15 cellular contexts compared by ENCODE assay signal in the genomic region with DNA sequence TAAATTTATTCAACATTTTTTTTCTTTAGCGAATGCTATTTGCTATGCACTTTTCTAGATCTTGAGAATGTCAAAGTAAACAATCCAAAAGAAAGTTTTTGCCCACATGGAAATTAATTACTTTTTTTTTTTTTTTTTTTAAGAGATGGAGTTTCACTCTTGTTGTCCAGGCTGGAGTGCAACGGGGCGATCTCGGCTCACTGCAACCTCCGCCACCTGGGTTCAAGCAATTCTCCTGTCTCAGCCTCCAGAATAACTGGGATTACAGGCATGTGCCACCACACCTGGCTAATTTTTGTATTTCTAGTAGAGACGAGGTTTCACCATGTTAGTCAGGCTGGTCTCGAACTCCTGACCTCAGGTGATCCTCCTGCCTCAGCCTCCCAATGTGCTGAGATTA. TPM values are rescaled to one million over a fixed set of nuclear protein-coding genes. Genes with fewer than 3 reads are reported as not detected.
DNase-seq lines count a peak whose midpoint lies in the region; ATAC-seq and TF ChIP-seq lines count a peak whose summit lies in the region.
"Not testable (repeated sequence)": the region's sequence is repeated elsewhere in the genome, so short reads cannot be mapped to it uniquely, and the experiment has no call there.
"Had no signal": no experiment of that assay in that cellular context is flagged by ENCODE, and none has a peak within 500 bp of the region (broad histone marks: within the 10 kb centered on the region; RNA-seq: fewer than 3 reads in every experiment).

No MANE protein-coding gene starts in this region.

- not testable (repeated sequence) for H3K27me3 Mint-ChIP-seq in CD8-positive, alpha-beta T cell (ENCODE audit: low read depth); activated CD8-positive, alpha-beta T cell treated with anti-CD3 and anti-CD28 coated beads, Interleukin-2, amount 10 ng/mL, durations not matched to agents 7 days and 5 days (ENCODE audit: low read depth); activated naive CD8-positive, alpha-beta T cell; central memory CD8-positive, alpha-beta T cell; naive thymus-derived CD8-positive, alpha-beta T cell; stimulated activated memory B cell treated with anti-CD40 and anti-IgM and Interleukin-4, amounts not matched to agents 10 μg/mL and 1 μg/mL and 100 μg/mL, for 72 hours

- H3K4me2 ChIP-seq in OCI-LY1 (ENCODE audit: low read length) = peak overlapping the region; percentile 8; the same call in 1 of the 2 replicates

- not testable (repeated sequence) for H3K9me3 ChIP-seq in CD8-positive, alpha-beta T cell (ENCODE audit: low read length); OCI-LY1 (ENCODE audit: low read length); RWPE2 (ENCODE audit: severe bottlenecking)

- peaks cover 16% of the 10 kb centered on the region; the same call in 1 of the 2 replicates for H3F3A ChIP-seq in OCI-LY1 (ENCODE audit: insufficient read depth, low read length)

- CTCF ChIA-PET in CD8-positive, alpha-beta T cell (lab: Charles Lee) = interaction anchor here (1.0 to 1.3 kb wide), 3 partner anchors 17 to 168 kb away, joined by 3 to 5 read pairs (median 4); no protein-coding TSS in a partner anchor
- CTCF ChIA-PET in activated CD8-positive, alpha-beta T cell treated with anti-CD3 and anti-CD28 coated beads, Interleukin-2, amount 10 ng/mL, durations not matched to agents 7 days and 5 days (lab: Charles Lee) = interaction anchor here (2.1 to 4.1 kb wide), 2 partner anchors 25 to 164 kb away, joined by 5 to 31 read pairs; no protein-coding TSS in a partner anchor

- not testable (repeated sequence) for TF ChIP-seq CTCF in CD8-positive, alpha-beta T cell (IDR thresholded peaks at IDR 0.05); OCI-LY1 (IDR thresholded peaks at IDR 0.05; ENCODE audit: low read length); RWPE2 (IDR thresholded peaks at IDR 0.05; ENCODE audit: poor library complexity, severe bottlenecking)

- peaks cover 28% of the 10 kb centered on the region for H3K36me3 Mint-ChIP-seq in CD8-positive, alpha-beta T cell
- H3K36me3 Mint-ChIP-seq in activated CD8-positive, alpha-beta T cell treated with anti-CD3 and anti-CD28 coated beads, Interleukin-2, amount 10 ng/mL, durations not matched to agents 7 days and 5 days (ENCODE audit: low read depth) = peaks cover 25% of the 10 kb centered on the region
- peaks cover 11% of the 10 kb centered on the region for H3K36me3 Mint-ChIP-seq in activated naive CD8-positive, alpha-beta T cell
- H3K36me3 Mint-ChIP-seq in central memory CD8-positive, alpha-beta T cell (ENCODE audit: insufficient read depth) = peaks cover 52% of the 10 kb centered on the region
- peaks cover 20 to 28% (median 26%) of the 10 kb centered on the region in 3 donors for H3K36me3 Mint-ChIP-seq in naive thymus-derived CD8-positive, alpha-beta T cell
- not testable (repeated sequence) for H3K36me3 Mint-ChIP-seq in stimulated activated memory B cell treated with anti-CD40 and anti-IgM and Interleukin-4, amounts not matched to agents 10 μg/mL and 1 μg/mL and 100 μg/mL, for 72 hours

- peak overlapping the region; percentile 86 for H3K27ac Mint-ChIP-seq in CD8-positive, alpha-beta T cell
- H3K27ac Mint-ChIP-seq in activated CD8-positive, alpha-beta T cell treated with anti-CD3 and anti-CD28 coated beads, Interleukin-2, amount 10 ng/mL, durations not matched to agents 7 days and 5 days = peak overlapping the region; percentile 68
- peak overlapping the region; percentile 89 for H3K27ac Mint-ChIP-seq in activated naive CD8-positive, alpha-beta T cell
- peak overlapping the region; percentile 93 for H3K27ac Mint-ChIP-seq in central memory CD8-positive, alpha-beta T cell (ENCODE audit: low read depth)
- H3K27ac Mint-ChIP-seq in naive thymus-derived CD8-positive, alpha-beta T cell = peak overlapping the region; percentile 82 to 100 (median 90)
- H3K27ac Mint-ChIP-seq in stimulated activated memory B cell treated with anti-CD40 and anti-IgM and Interleukin-4, amounts not matched to agents 10 μg/mL and 1 μg/mL and 100 μg/mL, for 72 hours = peak overlapping the region; percentile 14

- not testable (repeated sequence) for H3K9me3 Mint-ChIP-seq in CD8-positive, alpha-beta T cell; activated CD8-positive, alpha-beta T cell treated with anti-CD3 and anti-CD28 coated beads, Interleukin-2, amount 10 ng/mL, durations not matched to agents 7 days and 5 days (ENCODE audit: insufficient read depth); activated naive CD8-positive, alpha-beta T cell (ENCODE audit: low read depth); central memory CD8-positive, alpha-beta T cell; naive thymus-derived CD8-positive, alpha-beta T cell; stimulated activated memory B cell treated with anti-CD40 and anti-IgM and Interleukin-4, amounts not matched to agents 10 μg/mL and 1 μg/mL and 100 μg/mL, for 72 hours

- H3K36me3 ChIP-seq in CD8-positive, alpha-beta T cell (ENCODE audit: insufficient read depth, low read length); RWPE2 (ENCODE audit: low read depth): not testable (repeated sequence)
- peaks cover 24% of the 10 kb centered on the region for H3K36me3 ChIP-seq in OCI-LY1 (ENCODE audit: insufficient read depth, low read length)

- not testable (repeated sequence) for H2AFZ ChIP-seq in OCI-LY1 (ENCODE audit: low read length)

- ATAC-seq in CD8-positive, alpha-beta T cell; RWPE2 (ENCODE audit: low read depth); activated CD8-positive, alpha-beta T cell treated with anti-CD3 and anti-CD28 coated beads, Interleukin-2, amount 10 ng/mL, durations not matched to agents 7 days and 5 days; central memory CD8-positive, alpha-beta T cell (replicated peaks; ENCODE audit: extremely low read depth, poor library complexity, severe bottlenecking); naive thymus-derived CD8-positive, alpha-beta T cell; stimulated activated memory B cell treated with anti-CD40 and anti-IgM and Interleukin-4, amounts not matched to agents 10 μg/mL and 1 μg/mL and 100 μg/mL, for 72 hours: not testable (repeated sequence)

- peaks cover 43% of the 10 kb centered on the region for H3K79me2 ChIP-seq in OCI-LY1 (ENCODE audit: insufficient read depth, low read length)

- DNase-seq in CD8-positive, alpha-beta T cell; RWPE2 (ENCODE audit: low spot score); activated CD8-positive, alpha-beta T cell treated with anti-CD3 and anti-CD28 coated beads, Interleukin-2, amount 10 ng/mL, durations not matched to agents 7 days and 5 days; central memory CD8-positive, alpha-beta T cell (ENCODE audit: low spot score in 2 of 2); naive thymus-derived CD8-positive, alpha-beta T cell: not testable (repeated sequence)

- H3K4me1 ChIP-seq in CD8-positive, alpha-beta T cell (ENCODE audit: insufficient read depth, low read length) = peaks cover 55% of the 10 kb centered on the region
- H3K4me1 ChIP-seq in OCI-LY1 (ENCODE audit: insufficient read depth, low read length, severe bottlenecking) = peaks cover 93% of the 10 kb centered on the region
- H3K4me1 ChIP-seq in RWPE2 (ENCODE audit: insufficient read depth, poor library complexity, severe bottlenecking) = peaks cover 36% of the 10 kb centered on the region

- H3K27me3 ChIP-seq in CD8-positive, alpha-beta T cell (ENCODE audit: insufficient read depth, low read length); OCI-LY1 (ENCODE audit: insufficient read depth, low read length); RWPE2 (ENCODE audit: insufficient read depth, poor library complexity, severe bottlenecking): not testable (repeated sequence)

- peak overlapping the region; percentile 40 for H3K4me3 Mint-ChIP-seq in CD8-positive, alpha-beta T cell
- peak overlapping the region; percentile 29 for H3K4me3 Mint-ChIP-seq in activated CD8-positive, alpha-beta T cell treated with anti-CD3 and anti-CD28 coated beads, Interleukin-2, amount 10 ng/mL, durations not matched to agents 7 days and 5 days
- H3K4me3 Mint-ChIP-seq in activated naive CD8-positive, alpha-beta T cell = peak overlapping the region; percentile 17
- not testable (repeated sequence) for H3K4me3 Mint-ChIP-seq in central memory CD8-positive, alpha-beta T cell; stimulated activated memory B cell treated with anti-CD40 and anti-IgM and Interleukin-4, amounts not matched to agents 10 μg/mL and 1 μg/mL and 100 μg/mL, for 72 hours
- peak overlapping the region in 8 of 10 donors; percentile 5 to 77 (median 52) for H3K4me3 Mint-ChIP-seq in naive thymus-derived CD8-positive, alpha-beta T cell

- POLR2A ChIA-PET in CD8-positive, alpha-beta T cell (lab: Charles Lee) = interaction anchor here (0.7 to 6.7 kb wide), 8 partner anchors 9 to 169 kb away, joined by 3 to 66 read pairs (median 6); no protein-coding TSS in a partner anchor
- POLR2A ChIA-PET in activated CD8-positive, alpha-beta T cell treated with anti-CD3 and anti-CD28 coated beads, Interleukin-2, amount 10 ng/mL, durations not matched to agents 7 days and 5 days (lab: Charles Lee) = interaction anchor here (0.8 to 8.5 kb wide), 10 partner anchors 9 to 741 kb away, joined by 3 to 69 read pairs (median 10); a partner anchor contains a TSS
- POLR2A ChIA-PET in naive thymus-derived CD8-positive, alpha-beta T cell (lab: Charles Lee) = interaction anchor here (0.7 to 4.1 kb wide), 9 partner anchors 9 to 168 kb away, joined by 5 to 32 read pairs (median 8); a partner anchor contains a TSS

- H3K4me3 ChIP-seq in CD8-positive, alpha-beta T cell (ENCODE audit: low read depth, low read length); OCI-LY1 (ENCODE audit: low read depth, low read length, poor library complexity, severe bottlenecking); RWPE2 (ENCODE audit: severe bottlenecking): not testable (repeated sequence)

- not testable (repeated sequence) for H3K9me2 ChIP-seq in OCI-LY1 (ENCODE audit: low read depth, low read length)

- intact Hi-C loops in CD8-positive, alpha-beta T cell (cut with DNase I, micrococcal nuclease) = loop anchor here (5.0 to 10.0 kb wide), 3 partner anchors 179 to 726 kb away; a partner anchor contains a TSS

- H4K20me1 ChIP-seq in OCI-LY1 (ENCODE audit: insufficient read depth, low read length) = not testable (repeated sequence)

- H3K4me1 Mint-ChIP-seq in CD8-positive, alpha-beta T cell (ENCODE audit: low read depth) = peaks cover 55% of the 10 kb centered on the region
- H3K4me1 Mint-ChIP-seq in activated CD8-positive, alpha-beta T cell treated with anti-CD3 and anti-CD28 coated beads, Interleukin-2, amount 10 ng/mL, durations not matched to agents 7 days and 5 days (ENCODE audit: low read depth) = peaks cover 53% of the 10 kb centered on the region
- peaks cover 58% of the 10 kb centered on the region for H3K4me1 Mint-ChIP-seq in activated naive CD8-positive, alpha-beta T cell (ENCODE audit: low read depth)
- H3K4me1 Mint-ChIP-seq in central memory CD8-positive, alpha-beta T cell = peaks cover 46% of the 10 kb centered on the region
- peaks cover 24 to 57% (median 48%) of the 10 kb centered on the region in 4 donors for H3K4me1 Mint-ChIP-seq in naive thymus-derived CD8-positive, alpha-beta T cell
- H3K4me1 Mint-ChIP-seq in stimulated activated memory B cell treated with anti-CD40 and anti-IgM and Interleukin-4, amounts not matched to agents 10 μg/mL and 1 μg/mL and 100 μg/mL, for 72 hours = peaks cover 31% of the 10 kb centered on the region

- peak overlapping the region; percentile 83; the same call in 1 of the 2 replicates for H3K9ac ChIP-seq in OCI-LY1 (ENCODE audit: low read length)

- not testable (repeated sequence) for H3K27ac ChIP-seq in CD8-positive, alpha-beta T cell (ENCODE audit: low read depth, low read length)
- peak overlapping the region; percentile 97 for H3K27ac ChIP-seq in OCI-LY1 (ENCODE audit: low read depth, low read length, poor library complexity, severe bottlenecking)
- H3K27ac ChIP-seq in RWPE2 (ENCODE audit: poor library complexity, severe bottlenecking) = peak overlapping the region; percentile 81

RNA-seq across cellular contexts. Expression of a gene that starts 1.1 kb away (rescaled TPM):
- 100 to 1,000 TPM; 238 to 242 TPM for total RNA-seq in CD8-positive, alpha-beta T cell
- total RNA-seq in activated CD8-positive, alpha-beta T cell treated with anti-CD3 and anti-CD28 coated beads, Interleukin-2, amount 10 ng/mL, durations not matched to agents 7 days and 5 days = 100 to 1,000 TPM; 117 to 123 TPM
- total RNA-seq in naive thymus-derived CD8-positive, alpha-beta T cell = 100 to 1,000 TPM; 792 to 865 TPM
- 100 to 1,000 TPM; 525 to 619 (median 611) TPM for polyA plus RNA-seq in naive thymus-derived CD8-positive, alpha-beta T cell
- total RNA-seq: Calu3, GM23338, HFFc6, HT1080 had no signal
- polyA plus RNA-seq: A549, BJ, GM23338 had no signal

RNA-seq across cellular contexts. Expression of a gene that starts 18.6 kb away (rescaled TPM):
- 10 to 100 TPM; 14.3 to 16.0 TPM for total RNA-seq in CD8-positive, alpha-beta T cell
- total RNA-seq in activated CD8-positive, alpha-beta T cell treated with anti-CD3 and anti-CD28 coated beads, Interleukin-2, amount 10 ng/mL, durations not matched to agents 7 days and 5 days = 1 to 10 TPM; 3.6 to 4.9 TPM
- total RNA-seq in naive thymus-derived CD8-positive, alpha-beta T cell = 10 to 100 TPM; 55.4 to 57.6 TPM
- 10 to 100 TPM in 2 of 3 donors, 1 to 10 TPM in 1; 1.3 to 31.8 (median 13.6) TPM for polyA plus RNA-seq in naive thymus-derived CD8-positive, alpha-beta T cell
- total RNA-seq: Calu3; CD4-positive, alpha-beta T cell; GM23338; HFFc6; HT1080 had no signal
- polyA plus RNA-seq: A549, BJ, GM23338 had no signal

RNA-seq across cellular contexts. Expression of a gene that starts 29.4 kb away (rescaled TPM):
- total RNA-seq in CD8-positive, alpha-beta T cell = 1 to 10 TPM; 5.2 to 6.2 TPM
- total RNA-seq in activated CD8-positive, alpha-beta T cell treated with anti-CD3 and anti-CD28 coated beads, Interleukin-2, amount 10 ng/mL, durations not matched to agents 7 days and 5 days = 1 to 10 TPM; 1.3 to 2.1 TPM
- total RNA-seq in naive thymus-derived CD8-positive, alpha-beta T cell = 1 to 10 TPM; 3.2 to 4.6 TPM
- polyA plus RNA-seq in naive thymus-derived CD8-positive, alpha-beta T cell = 1 to 10 TPM; 2.2 to 6.4 (median 3.9) TPM
- total RNA-seq: Calu3; CD4-positive, alpha-beta T cell; GM23338; HFFc6; HT1080 had no signal
- polyA plus RNA-seq: BJ, GM23338 had no signal

RNA-seq across cellular contexts. Expression of a gene that starts 44.8 kb away (rescaled TPM):
- total RNA-seq in CD8-positive, alpha-beta T cell = 1 to 10 TPM; 2.8 to 3.6 TPM
- 1 to 10 TPM; 1.6 to 1.7 TPM for total RNA-seq in activated CD8-positive, alpha-beta T cell treated with anti-CD3 and anti-CD28 coated beads, Interleukin-2, amount 10 ng/mL, durations not matched to agents 7 days and 5 days
- 1 to 10 TPM; 1.9 to 3.6 TPM for total RNA-seq in naive thymus-derived CD8-positive, alpha-beta T cell
- polyA plus RNA-seq in naive thymus-derived CD8-positive, alpha-beta T cell = 10 to 100 TPM in 1 of 3 donors, under 1 TPM in 2; 0.62 to 25.0 (median 0.76) TPM
- total RNA-seq: Calu3, GM23338, HFFc6, HT1080 had no signal
- polyA plus RNA-seq: BJ, GM23338 had no signal

Comparison
In these comparisons a context has a peak if more than half of its experiments do, and no peak if none do; other contexts are left out.
1. H3K27ac Mint-ChIP-seq: peak in every context shown above with its lines; median percentile 93 in central memory CD8-positive, alpha-beta T cell; 90 in naive thymus-derived CD8-positive, alpha-beta T cell; 89 in activated naive CD8-positive, alpha-beta T cell; 86 in CD8-positive, alpha-beta T cell; 68 in activated CD8-positive, alpha-beta T cell treated with anti-CD3 and anti-CD28 coated beads, Interleukin-2, amount 10 ng/mL, durations not matched to agents 7 days and 5 days; 14 in stimulated activated memory B cell treated with anti-CD40 and anti-IgM and Interleukin-4, amounts not matched to agents 10 μg/mL and 1 μg/mL and 100 μg/mL, for 72 hours.